Comparison of ENCODE assay signal across 1 cellular context in the genomic region with DNA sequence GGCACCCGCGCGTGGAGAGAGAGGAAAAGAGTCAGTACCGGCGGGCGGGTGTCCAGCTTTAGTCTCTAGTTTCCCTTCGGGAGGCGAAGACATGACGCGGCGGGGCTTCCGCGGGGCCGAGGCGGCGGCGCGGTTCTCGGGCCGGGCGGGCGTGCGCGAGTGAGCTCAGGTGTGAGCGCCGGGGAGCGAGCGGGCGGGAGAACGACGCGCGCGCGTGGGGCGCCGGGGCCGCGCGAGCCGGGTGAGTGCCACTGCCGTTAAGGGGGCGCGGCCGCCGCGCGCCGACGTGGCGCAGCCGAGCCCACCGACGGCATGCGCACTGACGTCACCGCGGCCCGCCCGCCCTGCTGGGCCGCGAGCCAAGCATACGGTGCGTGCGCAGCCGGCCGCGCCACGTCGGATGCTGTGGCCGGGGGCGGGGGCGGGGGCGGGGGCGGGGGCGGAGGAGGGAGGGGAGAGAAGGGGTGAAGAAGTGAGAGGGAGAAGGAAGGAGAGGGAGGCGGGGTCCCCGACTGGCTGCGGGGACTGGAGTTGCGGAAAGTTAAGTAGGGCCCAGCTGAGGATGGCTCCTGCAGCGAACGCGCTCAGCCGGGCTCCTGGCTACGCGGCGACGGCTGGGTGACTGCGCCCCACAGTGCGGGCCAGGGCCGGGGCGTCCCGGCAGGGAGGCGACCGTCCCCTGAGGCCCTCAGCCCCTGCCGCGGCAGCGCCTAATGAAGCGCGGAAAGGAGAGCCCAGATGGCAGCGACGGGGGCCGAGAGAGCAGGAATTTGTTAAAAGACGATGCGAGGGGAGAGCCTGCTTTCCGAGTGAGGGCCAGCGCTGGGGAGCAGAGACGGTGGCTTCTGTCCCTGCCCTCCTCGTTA.
TF ChIP-seq lines count a peak whose summit lies in the region.

TSS of gene DAP (minus strand) at position 259 of the 866 bp plus-strand sequence. CDS start at position 93, 166 bp downstream.

TF ChIP-seq in H1, 55 proteins besides CTCF, POLR2A, EP300 and RAD21:
- no peak for TF ChIP-seq ZNF274 (IDR thresholded peaks at IDR 0.05; ENCODE audit: borderline replicate concordance, extremely low read depth, low read length)
- peak; percentile 91; the same call in 1 of the 2 replicates for TF ChIP-seq EGR1 (IDR thresholded peaks at IDR 0.05; ENCODE audit: borderline replicate concordance, low read depth, low read length)
- TF ChIP-seq CTBP2 (IDR thresholded peaks at IDR 0.05; ENCODE audit: borderline replicate concordance, insufficient read depth, insufficient read length, low read length), result peak; percentile 68
- TF ChIP-seq PHF8 (conservative IDR thresholded peaks at IDR 0.05; ENCODE audit: low read depth, low read length), result peak; percentile 58
- TF ChIP-seq KDM4A (IDR thresholded peaks at IDR 0.05; ENCODE audit: low read depth, low read length, severe bottlenecking), result peak; percentile 96
- TF ChIP-seq SP2 (IDR thresholded peaks at IDR 0.05; ENCODE audit: low read length), result no peak
- TF ChIP-seq TAF7 (optimal IDR thresholded peaks at IDR 0.05; ENCODE audit: borderline replicate concordance, low read depth, low read length), result peak; percentile 3
- peak in 1 of 2 experiments; percentile 49; a peak in 2 of 4 replicates for TF ChIP-seq SIN3A (conservative IDR thresholded peaks at IDR 0.05 in 1 of 2, IDR thresholded peaks at IDR 0.05 in 1 of 2; ENCODE audit: low read depth in 1 of 2, low read length in 2 of 2)
- no peak; the same call in 1 of the 2 replicates for TF ChIP-seq SP4 (IDR thresholded peaks at IDR 0.05; ENCODE audit: low read length)
- TF ChIP-seq KDM5A (IDR thresholded peaks at IDR 0.05; ENCODE audit: low read length), result no peak
- peak; percentile 58; the same call in 1 of the 2 replicates for TF ChIP-seq TAF1 (IDR thresholded peaks at IDR 0.05; ENCODE audit: low read depth, low read length)
- TF ChIP-seq, protein P1, sequence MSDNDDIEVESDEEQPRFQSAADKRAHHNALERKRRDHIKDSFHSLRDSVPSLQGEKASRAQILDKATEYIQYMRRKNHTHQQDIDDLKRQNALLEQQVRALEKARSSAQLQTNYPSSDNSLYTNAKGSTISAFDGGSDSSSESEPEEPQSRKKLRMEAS (IDR thresholded peaks at IDR 0.05), result peak; percentile 70
- TF ChIP-seq RBBP5 (IDR thresholded peaks at IDR 0.05; ENCODE audit: borderline replicate concordance, low read depth, low read length), result peak; percentile 77; the same call in 1 of the 2 replicates
- TF ChIP-seq ASH2L (IDR thresholded peaks at IDR 0.05; ENCODE audit: low read length), result peak; percentile 97
- TF ChIP-seq TEAD4 (IDR thresholded peaks at IDR 0.05; ENCODE audit: low read depth, low read length), result no peak
- TF ChIP-seq POLR2AphosphoS5 (IDR thresholded peaks at IDR 0.05; ENCODE audit: low read depth, low read length), result peak; percentile 52; the same call in 1 of the 2 replicates
- TF ChIP-seq EZH2 (IDR thresholded peaks at IDR 0.05; ENCODE audit: low read depth, low read length, severe bottlenecking), result peak; percentile 33
- peak; percentile 82 for TF ChIP-seq CREB1 (IDR thresholded peaks at IDR 0.05)
